Comparison of ENCODE assay signal across 24 cellular contexts in genomic region chr22:49589811-49590210, GRCh38.
A peak's percentile ranks its signal among the peaks of the same experiment; 100 is the strongest.
DNase-seq lines count a peak whose midpoint lies in the region; ATAC-seq, FAIRE-seq and TF ChIP-seq lines count a peak whose summit lies in the region.
"Had no signal": no experiment of that assay in that cellular context is flagged by ENCODE, and none has a peak within 500 bp of the region (broad histone marks: within the 10 kb centered on the region; RNA-seq: fewer than 3 reads in every experiment).

No MANE protein-coding gene starts in this region.

- H3K4me1 ChIP-seq in osteoblast (ENCODE audit: insufficient read depth, low read length) = no peaks in the 10 kb centered on the region

- intact Hi-C loops in left colon (cut with DNase I, micrococcal nuclease) = no loop called here

- no peaks in the 10 kb centered on the region for H3K36me3 ChIP-seq in osteoblast (ENCODE audit: insufficient read depth, low read length)

- no peak overlapping the region for H3K27ac ChIP-seq in osteoblast (ENCODE audit: low read depth, low read length)
- H3K27ac ChIP-seq: BLaER1, KMS-11, PC-9 had no signal

- H3K79me2 ChIP-seq in osteoblast (ENCODE audit: insufficient read depth, low read length) = no peaks in the 10 kb centered on the region

- H3K27me3 ChIP-seq in osteoblast (ENCODE audit: insufficient read depth, low read length) = no peaks in the 10 kb centered on the region
- H3K27me3 ChIP-seq: BLaER1 had no signal

- H4K20me1 ChIP-seq in osteoblast (ENCODE audit: insufficient read depth, low read length) = no peaks in the 10 kb centered on the region

- no peak for FAIRE-seq in D721Med (lab: Jason Lieb, UNC)
- FAIRE-seq: A204.1, G401.6 had no signal

- no peaks in the 10 kb centered on the region for H3K9me3 ChIP-seq in osteoblast (ENCODE audit: low read depth, low read length)

- peak; percentile 6 for DNase-seq in activated naive CD4-positive, alpha-beta T cell treated with anti-CD3 and anti-CD28 coated beads, Interleukin-2, amount 50 U/mL, for 16 hours
- DNase-seq in activated naive CD4-positive, alpha-beta T cell (lab: John Stamatoyannopoulos, UW) = no peak
- peak; percentile 38 for DNase-seq in islet precursor cell
- DNase-seq in osteoblast (ENCODE audit: insufficient read length, low spot score, missing footprints) = peak; percentile 41
- DNase-seq in D721Med (ENCODE audit: insufficient read length, low spot score) = no peak
- no peak for DNase-seq in left colon
- DNase-seq in HPDE6-E6E7 (ENCODE audit: extremely low spot score) = no peak
- DNase-seq: GOT3; HCEC 1CT; MM.1S; NCI-H1048; NCI-H1417; NCI-H1694; NCI-H2029 treated with DMSO at 0.1 percent for 48 hours; NCI-H446 treated with DMSO at 0.1 percent for 48 hours; NCI-H526; NCI-H82; NK-92 treated with Interleukin-12 subunit alpha and Interleukin-12 subunit beta, amount 100 ng/mL, for 24 hours; PC-9; Right ventricle myocardium superior had no signal

- ATAC-seq in left colon = no peak

- H3K4me2 ChIP-seq in osteoblast (ENCODE audit: insufficient read depth, low read length) = no peak overlapping the region
- H3K4me2 ChIP-seq: BLaER1, KMS-11, PC-9 had no signal

- H2AFZ ChIP-seq in osteoblast (ENCODE audit: low read length) = no peak overlapping the region
- H2AFZ ChIP-seq: PC-9 had no signal

- H3K4me3 ChIP-seq in osteoblast (ENCODE audit: insufficient read depth, low read length) = no peak overlapping the region
- H3K4me3 ChIP-seq: BLaER1, PC-9 had no signal

- TF ChIP-seq CTCF in osteoblast (IDR thresholded peaks at IDR 0.05; ENCODE audit: extremely low read depth, low read depth, low read length) = no peak
- no peak for TF ChIP-seq CTCF in D721Med (IDR thresholded peaks at IDR 0.05; ENCODE audit: insufficient read depth, missing control alignments)

Comparison
In these comparisons a context has a peak if more than half of its experiments do, and no peak if none do; other contexts are left out.
1. DNase-seq: peak in activated naive CD4-positive, alpha-beta T cell treated with anti-CD3 and anti-CD28 coated beads, Interleukin-2, amount 50 U/mL, for 16 hours (single experiment), islet precursor cell (single experiment) and osteoblast (single experiment); none in activated naive CD4-positive, alpha-beta T cell (0 of 4), D721Med (single experiment), left colon (0 of 2) and HPDE6-E6E7 (single experiment).